ENCODE assay signal across 1 cellular context in the genomic region with DNA sequence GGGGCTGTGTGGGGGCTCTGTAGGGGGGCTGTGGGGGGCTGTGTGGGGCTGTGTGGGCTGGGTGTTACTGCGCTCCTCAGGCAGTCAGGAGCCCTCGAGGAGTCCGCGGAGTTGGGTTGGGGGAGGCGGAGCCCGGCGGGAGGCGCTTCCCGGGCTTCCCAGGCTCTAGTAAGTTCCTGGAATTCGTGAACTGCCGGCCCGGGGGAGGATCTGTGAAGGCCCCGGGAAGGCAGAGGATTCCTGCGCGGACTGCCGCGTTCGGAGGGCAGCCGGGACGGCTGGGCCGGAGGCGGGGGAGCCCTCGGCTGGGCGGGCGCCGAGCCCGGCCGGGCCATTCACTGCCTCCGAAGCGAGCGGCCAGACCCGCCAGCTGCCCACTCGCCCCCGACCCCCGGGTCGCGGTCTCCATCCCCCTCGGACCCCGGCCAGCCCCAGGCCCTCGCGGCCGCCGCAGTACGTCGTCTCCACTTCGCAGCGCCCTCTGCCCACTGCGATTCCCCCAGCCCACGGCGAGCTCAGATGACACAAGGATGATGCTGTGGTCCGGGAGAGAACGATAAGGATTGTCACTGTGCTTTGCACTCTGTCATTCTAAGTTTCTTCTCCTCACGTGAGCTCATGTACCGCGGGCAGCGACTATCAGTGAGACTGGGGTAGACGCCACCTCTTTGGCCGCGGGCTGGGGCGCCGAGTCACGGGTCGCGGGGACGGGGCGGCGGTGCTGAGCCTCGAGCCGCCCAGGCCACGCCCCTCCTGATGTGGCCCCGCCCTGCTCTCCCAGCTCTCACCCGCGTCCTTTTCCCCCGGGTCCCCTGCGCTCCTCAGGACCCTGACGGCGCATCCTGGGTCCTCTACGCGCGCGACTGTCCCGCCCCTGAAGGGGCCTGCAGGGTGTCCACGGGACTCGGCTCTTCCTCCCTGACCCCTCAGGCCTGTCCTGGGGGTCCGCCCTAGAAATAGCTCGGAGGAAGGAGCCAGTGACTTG.
TF ChIP-seq lines count a peak whose summit lies in the region.

No MANE protein-coding gene starts in this region.

TF ChIP-seq in SK-N-SH treated with all-trans-retinoic acid at 6 μM for 48 hours, 23 proteins besides CTCF, POLR2A, EP300 and RAD21 (continued from another document):
- TF ChIP-seq, protein P1, sequence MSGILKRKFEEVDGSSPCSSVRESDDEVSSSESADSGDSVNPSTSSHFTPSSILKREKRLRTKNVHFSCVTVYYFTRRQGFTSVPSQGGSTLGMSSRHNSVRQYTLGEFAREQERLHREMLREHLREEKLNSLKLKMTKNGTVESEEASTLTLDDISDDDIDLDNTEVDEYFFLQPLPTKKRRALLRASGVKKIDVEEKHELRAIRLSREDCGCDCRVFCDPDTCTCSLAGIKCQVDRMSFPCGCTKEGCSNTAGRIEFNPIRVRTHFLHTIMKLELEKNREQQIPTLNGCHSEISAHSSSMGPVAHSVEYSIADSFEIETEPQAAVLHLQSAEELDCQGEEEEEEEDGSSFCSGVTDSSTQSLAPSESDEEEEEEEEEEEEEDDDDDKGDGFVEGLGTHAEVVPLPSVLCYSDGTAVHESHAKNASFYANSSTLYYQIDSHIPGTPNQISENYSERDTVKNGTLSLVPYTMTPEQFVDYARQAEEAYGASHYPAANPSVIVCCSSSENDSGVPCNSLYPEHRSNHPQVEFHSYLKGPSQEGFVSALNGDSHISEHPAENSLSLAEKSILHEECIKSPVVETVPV (CRISPR knock-in tag; IDR thresholded peaks at IDR 0.05): no peak
- TF ChIP-seq ZFP3 (CRISPR knock-in tag; IDR thresholded peaks at IDR 0.05): no peak
- TF ChIP-seq POU6F1 (CRISPR knock-in tag; IDR thresholded peaks at IDR 0.05; ENCODE audit: borderline replicate concordance, low read depth): no peak
- no peak for TF ChIP-seq ARNTL (CRISPR knock-in tag; IDR thresholded peaks at IDR 0.05; ENCODE audit: borderline replicate concordance, low read depth)
- TF ChIP-seq PPARA (CRISPR knock-in tag; IDR thresholded peaks at IDR 0.05; ENCODE audit: borderline replicate concordance): no peak
